18 cellular contexts compared by ENCODE assay signal in genomic region chr3:192901435-192901834, GRCh38. TPM values are rescaled to one million over a fixed set of nuclear protein-coding genes. Genes with fewer than 3 reads are reported as not detected.
A peak's percentile ranks its signal among the peaks of the same experiment; 100 is the strongest.
DNase-seq lines count a peak whose midpoint lies in the region; ATAC-seq and TF ChIP-seq lines count a peak whose summit lies in the region.
"Had no signal": no experiment of that assay in that cellular context is flagged by ENCODE, and none has a peak within 500 bp of the region (broad histone marks: within the 10 kb centered on the region; RNA-seq: fewer than 3 reads in every experiment).

No MANE protein-coding gene starts in this region.

- H3K4me1 ChIP-seq in IMR-90 (ENCODE audit: control insufficient read depth, insufficient read depth, low read length), result peaks cover 20% of the 10 kb centered on the region
- H3K4me1 ChIP-seq: uterus had no signal

- H3K23ac ChIP-seq in IMR-90 (ENCODE audit: low read depth, low read length), result no peak overlapping the region; the same call in 1 of the 2 replicates

- H3K9me3 ChIP-seq in IMR-90 (ENCODE audit: control insufficient read depth, insufficient read depth, low read length), result no peaks in the 10 kb centered on the region
- H3K9me3 ChIP-seq: uterus had no signal

- H3K14ac ChIP-seq in IMR-90 (replicated peaks; ENCODE audit: low read depth, low read length), result no peak overlapping the region

- no peak overlapping the region for H4K91ac ChIP-seq in IMR-90 (ENCODE audit: insufficient read depth, low read depth, low read length)

- H2AK5ac ChIP-seq in IMR-90 (ENCODE audit: low read depth, low read length), result no peak overlapping the region

- no TSS peak for BruUV-seq in IMR-90 (replicated peaks; lab: Mats Ljungman, UMichigan)

- peak overlapping the region; percentile 35; the same call in 1 of the 2 replicates for H3K56ac ChIP-seq in IMR-90 (ENCODE audit: extremely low read depth, insufficient read depth, low read length)

- no CpG with 5 or more reads among the region's 1 CpG for WGBS in IMR-90 (ENCODE audit: extremely low coverage in 2 of 2, insufficient read length in 1 of 2), 2 experiments

- H3K36me3 ChIP-seq in IMR-90 (ENCODE audit: control insufficient read depth, insufficient read depth, low read length), result no peaks in the 10 kb centered on the region
- H3K36me3 ChIP-seq: esophagus squamous epithelium, uterus had no signal

- peak overlapping the region; percentile 85; the same call in 1 of the 2 replicates for H3K18ac ChIP-seq in IMR-90 (ENCODE audit: low read depth, low read length)

- peaks cover 21% of the 10 kb centered on the region for H3K4me1 Mint-ChIP-seq in glutamatergic neuron (ENCODE audit: low read depth, unreplicated experiment)
- H3K4me1 Mint-ChIP-seq: B cell had no signal

- POLR2A ChIA-PET in IMR-90 (lab: Charles Lee; ENCODE audit: unreplicated experiment), result no interaction called here

- H3K4me2 ChIP-seq in IMR-90 (ENCODE audit: low read depth, low read length), result peak overlapping the region; percentile 42; the same call in 1 of the 2 replicates

- dilution Hi-C loops in IMR-90 (cut with HindIII; ENCODE audit: low sequenced_read_pairs, unreplicated experiment), result no loop called here

- peaks cover 29 to 77% of the 10 kb centered on the region in 2 experiments for H3K79me1 ChIP-seq in IMR-90 (ENCODE audit: low read depth in 1 of 2, low read length in 2 of 2)

- H3K27me3 ChIP-seq in IMR-90 (ENCODE audit: control insufficient read depth, insufficient read depth, low read length), result no peaks in the 10 kb centered on the region
- H3K27me3 ChIP-seq: esophagus squamous epithelium, uterus had no signal

- peaks cover 8% of the 10 kb centered on the region for H3K9me3 Mint-ChIP-seq in glutamatergic neuron (ENCODE audit: unreplicated experiment)

- TF ChIP-seq POLR2A in IMR-90 (IDR thresholded peaks at IDR 0.05; ENCODE audit: low read depth, low read length), result no peak

- peaks cover 3% of the 10 kb centered on the region for H3K27me3 Mint-ChIP-seq in glutamatergic neuron (ENCODE audit: unreplicated experiment)
- H3K27me3 Mint-ChIP-seq: T-helper 17 cell had no signal

- H2AFZ ChIP-seq in IMR-90 (replicated peaks; ENCODE audit: low read length, poor library complexity), result no peak overlapping the region

- DNase-seq in AG08395 (ENCODE audit: low spot score), result peak; percentile 87
- DNase-seq in IMR-90, result peak; percentile 98
- peak; percentile 74 for DNase-seq in astrocyte of the cerebellum (ENCODE audit: low read depth)
- DNase-seq in glutamatergic neuron, result no peak
- no peak for DNase-seq in ecto neural progenitor cell (ENCODE audit: low spot score)
- DNase-seq in activated CD8-positive, alpha-beta memory T cell treated with anti-CD3 and anti-CD28 coated beads, Interleukin-2, amount 50 U/mL, for 4 hours, result no peak
- DNase-seq: activated CD4-positive, alpha-beta T cell treated with anti-CD3 and anti-CD28 coated beads for 4 hours; DND-41; esophagus squamous epithelium; MM.1S; NCI-H2171; stimulated activated CD4-positive, alpha-beta T cell treated with anti-CD3 and anti-CD28 coated beads, Interleukin-2, amount 100 ng/mL, for 24 hours; T-helper 17 cell; uterus had no signal

- no peak overlapping the region for H2AK9ac ChIP-seq in IMR-90 (replicated peaks; ENCODE audit: low read depth, low read length, poor library complexity)

- CTCF ChIA-PET in IMR-90 (lab: Yijun Ruan, JAX), result interaction anchor here (1.2 kb wide), 1 partner anchor 14 kb away, joined by 3 read pairs; no protein-coding TSS in a partner anchor

- peaks cover 3% of the 10 kb centered on the region for H3K36me3 Mint-ChIP-seq in glutamatergic neuron (ENCODE audit: unreplicated experiment)

- no peak overlapping the region; the same call in 1 of the 2 replicates for H3K27ac ChIP-seq in IMR-90 (ENCODE audit: insufficient read depth, low read length)
- H3K27ac ChIP-seq: esophagus squamous epithelium, uterus had no signal

- in situ Hi-C loops in IMR-90 (cut with MboI; ENCODE audit: low sequenced_read_pairs) (no loop called here), astrocyte of the cerebellum (cut with HindIII; ENCODE audit: low sequenced_read_pairs) (no loop called here)

- intact Hi-C loops in IMR-90 (cut with micrococcal nuclease), result no loop called here

- TF ChIP-seq CTCF in IMR-90 (conservative IDR thresholded peaks at IDR 0.05; ENCODE audit: low read depth, low read length) (no peak), astrocyte of the cerebellum (IDR thresholded peaks at IDR 0.05; ENCODE audit: low read depth, low read length, missing control alignments) (no peak), glutamatergic neuron (IDR thresholded peaks at IDR 0.05; ENCODE audit: partially characterized antibody, unreplicated experiment) (no peak)

- no peak overlapping the region for H2BK20ac ChIP-seq in IMR-90 (ENCODE audit: low read depth, low read length)

- peak overlapping the region; percentile 69; the same call in 1 of the 2 replicates for H2BK120ac ChIP-seq in IMR-90 (ENCODE audit: low read depth, low read length)

- peak overlapping the region; percentile 90 for H2BK5ac ChIP-seq in IMR-90 (ENCODE audit: low read depth, low read length, poor library complexity, severe bottlenecking)

- no peak overlapping the region for H3K4me3 Mint-ChIP-seq in glutamatergic neuron (ENCODE audit: unreplicated experiment)
- H3K4me3 Mint-ChIP-seq: B cell had no signal

- H4K8ac ChIP-seq in IMR-90 (ENCODE audit: low read depth in 2 of 2, low read length in 2 of 2), result peak overlapping the region in 1 of 2 experiments; percentile 78; a peak in 1 of 4 replicates

- peak overlapping the region; percentile 89; the same call in 1 of the 3 replicates for H2BK15ac ChIP-seq in IMR-90 (ENCODE audit: low read depth, low read length)

- no peak for TF ChIP-seq RAD21 in IMR-90 (IDR thresholded peaks at IDR 0.05; ENCODE audit: low read length)

- H3K4me3 ChIP-seq in IMR-90 (ENCODE audit: insufficient read depth, low read depth, low read length), result no peak overlapping the region
- no peak overlapping the region for H3K4me3 ChIP-seq in astrocyte of the cerebellum (ENCODE audit: low read depth, low read length)
- H3K4me3 ChIP-seq: esophagus squamous epithelium, uterus had no signal

- H3K4ac ChIP-seq in IMR-90 (ENCODE audit: low read depth, low read length), result no peak overlapping the region; the same call in 1 of the 2 replicates

- H4K20me1 ChIP-seq in IMR-90 (ENCODE audit: insufficient read depth, low read length), result no peaks in the 10 kb centered on the region

- H4K5ac ChIP-seq in IMR-90 (ENCODE audit: low read depth, low read length), result no peak overlapping the region

- H3K9ac ChIP-seq in IMR-90 (ENCODE audit: low read depth, low read length), result no peak overlapping the region

- peak overlapping the region; percentile 34 for H3K27ac Mint-ChIP-seq in glutamatergic neuron (ENCODE audit: unreplicated experiment)
- H3K27ac Mint-ChIP-seq: B cell, progenitor cell of endocrine pancreas, T-helper 17 cell had no signal

- ATAC-seq in IMR-90 (ENCODE audit: low read depth) (peak; percentile 80), GM21360 (IDR thresholded peaks at IDR 0.05; ENCODE audit: unreplicated experiment) (no peak), GM19023 (IDR thresholded peaks at IDR 0.05; ENCODE audit: unreplicated experiment) (no peak)
- ATAC-seq: T-helper 17 cell had no signal

- H3K9me1 ChIP-seq in IMR-90 (ENCODE audit: insufficient read depth, low read length), result peaks cover 13% of the 10 kb centered on the region

TF ChIP-seq in IMR-90, 13 proteins besides CTCF, POLR2A, EP300 and RAD21:
- TF ChIP-seq RFX5 (IDR thresholded peaks at IDR 0.05; ENCODE audit: low read depth, low read length) (no peak), RCOR1 (IDR thresholded peaks at IDR 0.05; ENCODE audit: insufficient replicate concordance, low read length) (no peak), ELK1 (IDR thresholded peaks at IDR 0.05; ENCODE audit: borderline replicate concordance, low read depth, low read length) (no peak), FOS (IDR thresholded peaks at IDR 0.05; ENCODE audit: low read depth, low read length) (peak; percentile 37)

RNA-seq across cellular contexts. Expression of gene MB21D2, which starts 16.2 kb away (rescaled TPM):
- 44.8 and 46.4 TPM in 2 replicates for total RNA-seq in IMR-90 (2012; rRNA removed)
- polyA plus RNA-seq in IMR-90 (2012; rRNA removed), result 13.6 and 14.6 TPM in 2 replicates
- polyA plus RNA-seq in IMR-90 (2012; cell fraction: cytosol; rRNA removed), result 8.7 and 9.0 TPM in 2 replicates
- polyA plus RNA-seq in IMR-90 (2012; cell fraction: nucleus; rRNA removed; ENCODE audit: low replicate concordance), result 7.6 and 8.1 TPM in 2 replicates
- 42.5 TPM for total RNA-seq in glutamatergic neuron (ENCODE audit: unreplicated experiment)

Comparison
In these comparisons a context has a peak if more than half of its experiments do, and no peak if none do; other contexts are left out.
1. DNase-seq: peak in AG08395 (single experiment), IMR-90 (single experiment) and astrocyte of the cerebellum (single experiment); none in glutamatergic neuron (single experiment), ecto neural progenitor cell (single experiment) and activated CD8-positive, alpha-beta memory T cell treated with anti-CD3 and anti-CD28 coated beads, Interleukin-2, amount 50 U/mL, for 4 hours (single experiment).